1 cellular context compared by ENCODE assay signal in the genomic region with DNA sequence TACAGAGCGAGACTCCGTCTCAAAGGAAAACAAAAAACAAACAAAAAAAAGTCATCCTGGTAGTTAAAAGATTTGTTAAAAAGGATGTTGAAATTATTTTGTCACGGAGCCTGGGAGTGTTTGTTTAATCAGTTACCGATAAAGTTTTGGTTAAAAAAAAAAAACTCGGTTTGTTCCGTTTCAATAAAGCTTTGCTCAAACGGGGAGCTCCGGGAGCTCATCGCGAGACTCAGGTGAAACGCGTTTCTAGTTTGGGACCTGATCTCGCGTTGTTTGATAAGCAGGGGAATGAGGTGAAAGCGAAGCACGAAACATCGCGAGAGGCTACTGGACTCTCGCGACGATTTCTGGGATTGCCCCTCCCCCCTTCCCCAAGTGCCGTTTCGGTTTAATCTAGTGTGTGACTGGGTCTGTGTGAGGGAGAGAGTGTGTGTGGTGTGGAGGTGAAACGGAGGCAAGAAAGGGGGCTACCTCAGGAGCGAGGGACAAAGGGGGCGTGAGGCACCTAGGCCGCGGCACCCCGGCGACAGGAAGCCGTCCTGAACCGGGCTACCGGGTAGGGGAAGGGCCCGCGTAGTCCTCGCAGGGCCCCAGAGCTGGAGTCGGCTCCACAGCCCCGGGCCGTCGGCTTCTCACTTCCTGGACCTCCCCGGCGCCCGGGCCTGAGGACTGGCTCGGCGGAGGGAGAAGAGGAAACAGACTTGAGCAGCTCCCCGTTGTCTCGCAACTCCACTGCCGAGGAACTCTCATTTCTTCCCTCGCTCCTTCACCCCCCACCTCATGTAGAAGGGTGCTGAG.
TF ChIP-seq lines count a peak whose summit lies in the region.

A gene (plus strand): TSS at position 374 of the 798 bp plus-strand sequence. CDS start 586 bp downstream, outside the sequence.

TF ChIP-seq in HepG2, 621 proteins besides CTCF, POLR2A, EP300 and RAD21 (continued from another document and continues in another):
- TF ChIP-seq, protein P1, sequence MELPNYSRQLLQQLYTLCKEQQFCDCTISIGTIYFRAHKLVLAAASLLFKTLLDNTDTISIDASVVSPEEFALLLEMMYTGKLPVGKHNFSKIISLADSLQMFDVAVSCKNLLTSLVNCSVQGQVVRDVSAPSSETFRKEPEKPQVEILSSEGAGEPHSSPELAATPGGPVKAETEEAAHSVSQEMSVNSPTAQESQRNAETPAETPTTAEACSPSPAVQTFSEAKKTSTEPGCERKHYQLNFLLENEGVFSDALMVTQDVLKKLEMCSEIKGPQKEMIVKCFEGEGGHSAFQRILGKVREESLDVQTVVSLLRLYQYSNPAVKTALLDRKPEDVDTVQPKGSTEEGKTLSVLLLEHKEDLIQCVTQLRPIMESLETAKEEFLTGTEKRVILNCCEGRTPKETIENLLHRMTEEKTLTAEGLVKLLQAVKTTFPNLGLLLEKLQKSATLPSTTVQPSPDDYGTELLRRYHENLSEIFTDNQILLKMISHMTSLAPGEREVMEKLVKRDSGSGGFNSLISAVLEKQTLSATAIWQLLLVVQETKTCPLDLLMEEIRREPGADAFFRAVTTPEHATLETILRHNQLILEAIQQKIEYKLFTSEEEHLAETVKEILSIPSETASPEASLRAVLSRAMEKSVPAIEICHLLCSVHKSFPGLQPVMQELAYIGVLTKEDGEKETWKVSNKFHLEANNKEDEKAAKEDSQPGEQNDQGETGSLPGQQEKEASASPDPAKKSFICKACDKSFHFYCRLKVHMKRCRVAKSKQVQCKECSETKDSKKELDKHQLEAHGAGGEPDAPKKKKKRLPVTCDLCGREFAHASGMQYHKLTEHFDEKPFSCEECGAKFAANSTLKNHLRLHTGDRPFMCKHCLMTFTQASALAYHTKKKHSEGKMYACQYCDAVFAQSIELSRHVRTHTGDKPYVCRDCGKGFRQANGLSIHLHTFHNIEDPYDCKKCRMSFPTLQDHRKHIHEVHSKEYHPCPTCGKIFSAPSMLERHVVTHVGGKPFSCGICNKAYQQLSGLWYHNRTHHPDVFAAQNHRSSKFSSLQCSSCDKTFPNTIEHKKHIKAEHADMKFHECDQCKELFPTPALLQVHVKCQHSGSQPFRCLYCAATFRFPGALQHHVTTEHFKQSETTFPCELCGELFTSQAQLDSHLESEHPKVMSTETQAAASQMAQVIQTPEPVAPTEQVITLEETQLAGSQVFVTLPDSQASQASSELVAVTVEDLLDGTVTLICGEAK (IDR thresholded peaks at IDR 0.05), result peak; percentile 100
- TF ChIP-seq, protein P1 (CRISPR knock-in tag; IDR thresholded peaks at IDR 0.05), result peak; percentile 100
- TF ChIP-seq, protein P2, sequence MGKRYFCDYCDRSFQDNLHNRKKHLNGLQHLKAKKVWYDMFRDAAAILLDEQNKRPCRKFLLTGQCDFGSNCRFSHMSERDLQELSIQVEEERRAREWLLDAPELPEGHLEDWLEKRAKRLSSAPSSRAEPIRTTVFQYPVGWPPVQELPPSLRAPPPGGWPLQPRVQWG (CRISPR knock-in tag; IDR thresholded peaks at IDR 0.05; ENCODE audit: borderline replicate concordance, low read depth), result no peak
- TF ChIP-seq, protein P3, sequence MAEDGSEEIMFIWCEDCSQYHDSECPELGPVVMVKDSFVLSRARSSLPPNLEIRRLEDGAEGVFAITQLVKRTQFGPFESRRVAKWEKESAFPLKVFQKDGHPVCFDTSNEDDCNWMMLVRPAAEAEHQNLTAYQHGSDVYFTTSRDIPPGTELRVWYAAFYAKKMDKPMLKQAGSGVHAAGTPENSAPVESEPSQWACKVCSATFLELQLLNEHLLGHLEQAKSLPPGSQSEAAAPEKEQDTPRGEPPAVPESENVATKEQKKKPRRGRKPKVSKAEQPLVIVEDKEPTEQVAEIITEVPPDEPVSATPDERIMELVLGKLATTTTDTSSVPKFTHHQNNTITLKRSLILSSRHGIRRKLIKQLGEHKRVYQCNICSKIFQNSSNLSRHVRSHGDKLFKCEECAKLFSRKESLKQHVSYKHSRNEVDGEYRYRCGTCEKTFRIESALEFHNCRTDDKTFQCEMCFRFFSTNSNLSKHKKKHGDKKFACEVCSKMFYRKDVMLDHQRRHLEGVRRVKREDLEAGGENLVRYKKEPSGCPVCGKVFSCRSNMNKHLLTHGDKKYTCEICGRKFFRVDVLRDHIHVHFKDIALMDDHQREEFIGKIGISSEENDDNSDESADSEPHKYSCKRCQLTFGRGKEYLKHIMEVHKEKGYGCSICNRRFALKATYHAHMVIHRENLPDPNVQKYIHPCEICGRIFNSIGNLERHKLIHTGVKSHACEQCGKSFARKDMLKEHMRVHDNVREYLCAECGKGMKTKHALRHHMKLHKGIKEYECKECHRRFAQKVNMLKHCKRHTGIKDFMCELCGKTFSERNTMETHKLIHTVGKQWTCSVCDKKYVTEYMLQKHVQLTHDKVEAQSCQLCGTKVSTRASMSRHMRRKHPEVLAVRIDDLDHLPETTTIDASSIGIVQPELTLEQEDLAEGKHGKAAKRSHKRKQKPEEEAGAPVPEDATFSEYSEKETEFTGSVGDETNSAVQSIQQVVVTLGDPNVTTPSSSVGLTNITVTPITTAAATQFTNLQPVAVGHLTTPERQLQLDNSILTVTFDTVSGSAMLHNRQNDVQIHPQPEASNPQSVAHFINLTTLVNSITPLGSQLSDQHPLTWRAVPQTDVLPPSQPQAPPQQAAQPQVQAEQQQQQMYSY (CRISPR knock-in tag; IDR thresholded peaks at IDR 0.05), result no peak
- TF ChIP-seq, protein P4, sequence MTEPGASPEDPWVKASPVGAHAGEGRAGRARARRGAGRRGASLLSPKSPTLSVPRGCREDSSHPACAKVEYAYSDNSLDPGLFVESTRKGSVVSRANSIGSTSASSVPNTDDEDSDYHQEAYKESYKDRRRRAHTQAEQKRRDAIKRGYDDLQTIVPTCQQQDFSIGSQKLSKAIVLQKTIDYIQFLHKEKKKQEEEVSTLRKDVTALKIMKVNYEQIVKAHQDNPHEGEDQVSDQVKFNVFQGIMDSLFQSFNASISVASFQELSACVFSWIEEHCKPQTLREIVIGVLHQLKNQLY (CRISPR knock-in tag; IDR thresholded peaks at IDR 0.05), result peak; percentile 64
- TF ChIP-seq, protein P5, sequence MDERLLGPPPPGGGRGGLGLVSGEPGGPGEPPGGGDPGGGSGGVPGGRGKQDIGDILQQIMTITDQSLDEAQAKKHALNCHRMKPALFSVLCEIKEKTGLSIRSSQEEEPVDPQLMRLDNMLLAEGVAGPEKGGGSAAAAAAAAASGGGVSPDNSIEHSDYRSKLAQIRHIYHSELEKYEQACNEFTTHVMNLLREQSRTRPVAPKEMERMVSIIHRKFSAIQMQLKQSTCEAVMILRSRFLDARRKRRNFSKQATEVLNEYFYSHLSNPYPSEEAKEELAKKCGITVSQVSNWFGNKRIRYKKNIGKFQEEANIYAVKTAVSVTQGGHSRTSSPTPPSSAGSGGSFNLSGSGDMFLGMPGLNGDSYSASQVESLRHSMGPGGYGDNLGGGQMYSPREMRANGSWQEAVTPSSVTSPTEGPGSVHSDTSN (CRISPR knock-in tag; IDR thresholded peaks at IDR 0.05), result 0 out of 2 replicates have a peak, but pooled peaks have one; percentile 9
- TF ChIP-seq RBM22 (optimal IDR thresholded peaks at IDR 0.05; ENCODE audit: low read length) (peak; percentile 84), ZNF333 (CRISPR knock-in tag; IDR thresholded peaks at IDR 0.05; ENCODE audit: borderline replicate concordance) (peak; percentile 67; the same call in 1 of the 2 replicates), THYN1 (CRISPR knock-in tag; IDR thresholded peaks at IDR 0.05; ENCODE audit: borderline replicate concordance, low read depth) (no peak), POLR2G (IDR thresholded peaks at IDR 0.05; ENCODE audit: low read depth, low read length) (peak; percentile 99), ZNF619 (CRISPR knock-in tag; IDR thresholded peaks at IDR 0.05) (peak; percentile 55; the same call in 1 of the 2 replicates), STAG1 (CRISPR knock-in tag; IDR thresholded peaks at IDR 0.05) (peak; percentile 9; the same call in 1 of the 2 replicates), ZFP62 (CRISPR knock-in tag; IDR thresholded peaks at IDR 0.05) (0 out of 2 replicates have a peak, but pooled peaks have one; percentile 41), NRL (CRISPR knock-in tag; IDR thresholded peaks at IDR 0.05; ENCODE audit: borderline replicate concordance) (0 out of 2 replicates have a peak, but pooled peaks have one; percentile 13)
- TF ChIP-seq, protein P6, sequence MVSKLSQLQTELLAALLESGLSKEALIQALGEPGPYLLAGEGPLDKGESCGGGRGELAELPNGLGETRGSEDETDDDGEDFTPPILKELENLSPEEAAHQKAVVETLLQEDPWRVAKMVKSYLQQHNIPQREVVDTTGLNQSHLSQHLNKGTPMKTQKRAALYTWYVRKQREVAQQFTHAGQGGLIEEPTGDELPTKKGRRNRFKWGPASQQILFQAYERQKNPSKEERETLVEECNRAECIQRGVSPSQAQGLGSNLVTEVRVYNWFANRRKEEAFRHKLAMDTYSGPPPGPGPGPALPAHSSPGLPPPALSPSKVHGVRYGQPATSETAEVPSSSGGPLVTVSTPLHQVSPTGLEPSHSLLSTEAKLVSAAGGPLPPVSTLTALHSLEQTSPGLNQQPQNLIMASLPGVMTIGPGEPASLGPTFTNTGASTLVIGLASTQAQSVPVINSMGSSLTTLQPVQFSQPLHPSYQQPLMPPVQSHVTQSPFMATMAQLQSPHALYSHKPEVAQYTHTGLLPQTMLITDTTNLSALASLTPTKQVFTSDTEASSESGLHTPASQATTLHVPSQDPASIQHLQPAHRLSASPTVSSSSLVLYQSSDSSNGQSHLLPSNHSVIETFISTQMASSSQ (IDR thresholded peaks at IDR 0.05; ENCODE audit: low read depth), result peak; percentile 50; the same call in 1 of the 2 replicates
- TF ChIP-seq, protein P6 (CRISPR knock-in tag; IDR thresholded peaks at IDR 0.05; ENCODE audit: borderline replicate concordance), result peak; percentile 57; the same call in 1 of the 2 replicates
- TF ChIP-seq, protein P7, sequence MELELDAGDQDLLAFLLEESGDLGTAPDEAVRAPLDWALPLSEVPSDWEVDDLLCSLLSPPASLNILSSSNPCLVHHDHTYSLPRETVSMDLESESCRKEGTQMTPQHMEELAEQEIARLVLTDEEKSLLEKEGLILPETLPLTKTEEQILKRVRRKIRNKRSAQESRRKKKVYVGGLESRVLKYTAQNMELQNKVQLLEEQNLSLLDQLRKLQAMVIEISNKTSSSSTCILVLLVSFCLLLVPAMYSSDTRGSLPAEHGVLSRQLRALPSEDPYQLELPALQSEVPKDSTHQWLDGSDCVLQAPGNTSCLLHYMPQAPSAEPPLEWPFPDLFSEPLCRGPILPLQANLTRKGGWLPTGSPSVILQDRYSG (CRISPR knock-in tag; IDR thresholded peaks at IDR 0.05), result peak; percentile 83; the same call in 1 of the 2 replicates
- TF ChIP-seq, protein P8, sequence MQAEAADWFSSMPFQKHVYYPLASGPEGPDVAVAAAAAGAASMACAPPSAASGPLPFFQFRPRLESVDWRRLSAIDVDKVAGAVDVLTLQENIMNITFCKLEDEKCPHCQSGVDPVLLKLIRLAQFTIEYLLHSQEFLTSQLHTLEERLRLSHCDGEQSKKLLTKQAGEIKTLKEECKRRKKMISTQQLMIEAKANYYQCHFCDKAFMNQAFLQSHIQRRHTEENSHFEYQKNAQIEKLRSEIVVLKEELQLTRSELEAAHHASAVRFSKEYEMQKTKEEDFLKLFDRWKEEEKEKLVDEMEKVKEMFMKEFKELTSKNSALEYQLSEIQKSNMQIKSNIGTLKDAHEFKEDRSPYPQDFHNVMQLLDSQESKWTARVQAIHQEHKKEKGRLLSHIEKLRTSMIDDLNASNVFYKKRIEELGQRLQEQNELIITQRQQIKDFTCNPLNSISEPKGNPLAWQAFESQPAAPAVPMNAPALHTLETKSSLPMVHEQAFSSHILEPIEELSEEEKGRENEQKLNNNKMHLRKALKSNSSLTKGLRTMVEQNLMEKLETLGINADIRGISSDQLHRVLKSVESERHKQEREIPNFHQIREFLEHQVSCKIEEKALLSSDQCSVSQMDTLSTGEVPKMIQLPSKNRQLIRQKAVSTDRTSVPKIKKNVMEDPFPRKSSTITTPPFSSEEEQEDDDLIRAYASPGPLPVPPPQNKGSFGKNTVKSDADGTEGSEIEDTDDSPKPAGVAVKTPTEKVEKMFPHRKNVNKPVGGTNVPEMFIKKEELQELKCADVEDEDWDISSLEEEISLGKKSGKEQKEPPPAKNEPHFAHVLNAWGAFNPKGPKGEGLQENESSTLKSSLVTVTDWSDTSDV (CRISPR knock-in tag; IDR thresholded peaks at IDR 0.05), result no peak
